ENCODE assay signal across 16 cellular contexts in genomic region chr2:217185265-217185995, GRCh38.
DNase-seq lines count a peak whose midpoint lies in the region; ATAC-seq and TF ChIP-seq lines count a peak whose summit lies in the region.
"Had no signal": no experiment of that assay in that cellular context is flagged by ENCODE, and none has a peak within 500 bp of the region (broad histone marks: within the 10 kb centered on the region; RNA-seq: fewer than 3 reads in every experiment).

No MANE protein-coding gene starts in this region.

- H2AK5ac ChIP-seq in trophoblast cell (ENCODE audit: low read length), result no peak overlapping the region

- no peak overlapping the region for H3K9ac ChIP-seq in trophoblast cell (ENCODE audit: low read length)

- no peaks in the 10 kb centered on the region for H3K36me3 Mint-ChIP-seq in chondrocyte (ENCODE audit: low read depth)

- H3K9me3 ChIP-seq in left ventricle myocardium inferior (replicated peaks), result no peaks in the 10 kb centered on the region
- no peaks in the 10 kb centered on the region for H3K9me3 ChIP-seq in trophoblast cell (ENCODE audit: insufficient read depth, low read depth, low read length)
- no peaks in the 10 kb centered on the region for H3K9me3 ChIP-seq in aorta (ENCODE audit: control insufficient read depth, low read length)
- H3K9me3 ChIP-seq: A549 had no signal

- no peak overlapping the region for H3K4me3 Mint-ChIP-seq in chondrocyte (ENCODE audit: unreplicated experiment)

- H3K79me2 ChIP-seq in trophoblast cell (ENCODE audit: control insufficient read depth, insufficient read depth, low read length, poor library complexity), result no peaks in the 10 kb centered on the region

- ATAC-seq in left ventricle myocardium superior (no peak), aorta (ENCODE audit: low FRiP score) (no peak), GM19455 (IDR thresholded peaks at IDR 0.05; ENCODE audit: unreplicated experiment) (no peak)
- ATAC-seq: A549 had no signal

- H2AFZ ChIP-seq in trophoblast cell (ENCODE audit: insufficient read depth, low read length, poor library complexity), result no peak overlapping the region

- H3K9me3 Mint-ChIP-seq in chondrocyte (ENCODE audit: low read depth), result peaks cover 2% of the 10 kb centered on the region

- no peak overlapping the region for H2BK12ac ChIP-seq in trophoblast cell (ENCODE audit: low read length)

- peaks cover 31% of the 10 kb centered on the region for H3K4me1 ChIP-seq in left ventricle myocardium inferior
- no peaks in the 10 kb centered on the region for H3K4me1 ChIP-seq in trophoblast cell (ENCODE audit: control insufficient read depth in 1 of 2, insufficient read depth in 2 of 2, low read length in 2 of 2)
- peaks cover 5 to 7% of the 10 kb centered on the region in 2 donors for H3K4me1 ChIP-seq in aorta (ENCODE audit: control insufficient read depth in 1 of 2, insufficient read depth in 2 of 2, low read length in 2 of 2)
- H3K4me1 ChIP-seq: A549 had no signal

- TF ChIP-seq CTCF in left ventricle myocardium inferior (IDR thresholded peaks at IDR 0.05; ENCODE audit: borderline replicate concordance) (no peak), chondrocyte (IDR thresholded peaks at IDR 0.05) (no peak)

- H3K18ac ChIP-seq in trophoblast cell (ENCODE audit: low read length), result no peak overlapping the region

- H3K4me1 Mint-ChIP-seq in chondrocyte (ENCODE audit: low read depth), result peaks cover 35% of the 10 kb centered on the region

- H3K27ac Mint-ChIP-seq in chondrocyte (ENCODE audit: unreplicated experiment), result peak overlapping the region; percentile 49

- no peak overlapping the region for H3K4ac ChIP-seq in trophoblast cell (ENCODE audit: low read depth, low read length)

- H2BK120ac ChIP-seq in trophoblast cell (ENCODE audit: insufficient read depth, low read length, poor library complexity), result no peak overlapping the region

- no CpG with 5 or more reads among the region's 7 CpGs for WGBS in trophoblast cell (ENCODE audit: extremely low coverage, insufficient coverage, insufficient read length)
- 52 to 53% methylated on average over 7 of the region's 7 CpGs for WGBS in aorta, 2 donors

- H3K4me3 ChIP-seq in left ventricle myocardium inferior, result no peak overlapping the region
- H3K4me3 ChIP-seq in trophoblast cell (ENCODE audit: low read depth, low read length), result no peak overlapping the region
- H3K4me3 ChIP-seq in aorta (ENCODE audit: low read length in 2 of 2), result no peak overlapping the region
- H3K4me3 ChIP-seq: A549 had no signal

- no peaks in the 10 kb centered on the region for H3K27me3 Mint-ChIP-seq in chondrocyte (ENCODE audit: low read depth)

- H3K36me3 ChIP-seq in left ventricle myocardium inferior, result no peaks in the 10 kb centered on the region
- H3K36me3 ChIP-seq in trophoblast cell (ENCODE audit: control insufficient read depth in 1 of 2, insufficient read depth in 2 of 2, low read length in 2 of 2), result no peaks in the 10 kb centered on the region
- H3K36me3 ChIP-seq in aorta (ENCODE audit: control insufficient read depth in 1 of 2, insufficient read depth in 2 of 2, low read length in 1 of 2), result no peaks in the 10 kb centered on the region

- no peak overlapping the region for H3K14ac ChIP-seq in trophoblast cell (ENCODE audit: low read length)

- intact Hi-C loops in left ventricle myocardium inferior (cut with micrococcal nuclease), result no loop called here
- intact Hi-C loops in left ventricle myocardium superior (cut with micrococcal nuclease), result no loop called here
- intact Hi-C loops in aorta (cut with DNase I), result loop anchor here in 1 of 2 donors (5.0 kb wide), 1 partner anchor 37 kb away; no protein-coding TSS in a partner anchor

- no peak overlapping the region for H4K8ac ChIP-seq in trophoblast cell (ENCODE audit: low read depth, low read length)

- no peak overlapping the region for H3K23ac ChIP-seq in trophoblast cell (ENCODE audit: low read length)

- H4K91ac ChIP-seq in trophoblast cell (ENCODE audit: low read depth, low read length), result no peak overlapping the region

- H4K12ac ChIP-seq in trophoblast cell (ENCODE audit: low read depth, low read length), result no peak overlapping the region

- H3K4me2 ChIP-seq in trophoblast cell (ENCODE audit: low read length), result no peak overlapping the region
- H3K4me2 ChIP-seq: A549 had no signal

- H2BK5ac ChIP-seq in trophoblast cell (ENCODE audit: low read depth, low read length, poor library complexity), result no peak overlapping the region

- H3K27ac ChIP-seq in left ventricle myocardium inferior (replicated peaks) (peak overlapping the region; percentile 80), trophoblast cell (ENCODE audit: low read depth, low read length) (no peak overlapping the region), aorta (ENCODE audit: low read depth in 1 of 2, low read length in 2 of 2) (peak overlapping the region; percentile 81 to 96)
- H3K27ac ChIP-seq: A549 had no signal

- DNase-seq in left ventricle myocardium inferior (no peak), left ventricle myocardium superior (no peak), chondrocyte (ENCODE audit: low spot score) (no peak), trophoblast cell (peak; percentile 29 to 67), aorta (no peak), COLO668 (lab: John Stamatoyannopoulos, UW; ENCODE audit: unreplicated experiment) (no peak), DMS79 (lab: John Stamatoyannopoulos, UW) (no peak)
- DNase-seq: DMS53, GDM1, MM.1S, NCI-H1105 treated with DMSO at 0.1 percent for 48 hours, NCI-H1930, NCI-H2171, SHP77 treated with DMSO at 0.1 percent for 48 hours had no signal

- H3K27me3 ChIP-seq in left ventricle myocardium inferior (ENCODE audit: low read depth) (no peaks in the 10 kb centered on the region), trophoblast cell (ENCODE audit: insufficient read depth, low read length) (no peaks in the 10 kb centered on the region), aorta (ENCODE audit: control insufficient read depth in 1 of 2, insufficient read depth in 2 of 2, low read length in 1 of 2) (no peaks in the 10 kb centered on the region)

- H3K79me1 ChIP-seq in trophoblast cell (ENCODE audit: low read length), result peaks cover 5% of the 10 kb centered on the region

Comparison
In these comparisons a context has a peak if more than half of its experiments do, and no peak if none do; other contexts are left out.
1. DNase-seq: peak in trophoblast cell (2 of 2); none in left ventricle myocardium inferior (single experiment), left ventricle myocardium superior (single experiment), chondrocyte (single experiment), aorta (0 of 2), COLO668 (single experiment) and DMS79 (single experiment).